ENCODE assay signal across 12 cellular contexts in the genomic region with DNA sequence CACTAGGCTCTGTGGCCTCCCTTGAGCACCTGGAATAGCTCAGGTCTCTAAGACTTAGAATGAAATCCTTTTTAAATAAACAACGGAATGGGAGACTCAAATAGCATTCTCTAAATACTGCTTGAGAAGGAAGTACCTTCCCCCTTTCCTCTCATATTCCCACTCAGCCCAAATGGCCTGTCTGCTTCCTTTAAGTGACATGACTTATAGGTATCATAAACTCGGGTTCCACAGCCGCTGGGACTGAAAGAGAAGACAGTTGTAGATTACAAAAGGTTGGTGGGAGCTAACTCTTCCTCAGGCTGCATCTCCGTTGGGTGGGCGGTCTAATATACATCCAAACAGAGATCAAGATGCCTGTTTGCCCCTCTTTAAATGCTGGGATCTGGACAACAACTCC. TPM values are rescaled to one million over a fixed set of nuclear protein-coding genes. Genes with fewer than 3 reads are reported as not detected.
DNase-seq lines count a peak whose midpoint lies in the region; ATAC-seq and TF ChIP-seq lines count a peak whose summit lies in the region.
"Had no signal": no experiment of that assay in that cellular context is flagged by ENCODE, and none has a peak within 500 bp of the region (broad histone marks: within the 10 kb centered on the region; RNA-seq: fewer than 3 reads in every experiment).

No MANE protein-coding gene starts in this region.

- peak overlapping the region; percentile 93 for H2AFZ ChIP-seq in HCT116 (ENCODE audit: low read depth, low read length, poor library complexity, severe bottlenecking)
- 0 out of 2 replicates have a peak overlapping the region, but pooled peaks have one; percentile 96 for H2AFZ ChIP-seq in PC-3 (ENCODE audit: low read length)

- H3K4me1 Mint-ChIP-seq in glutamatergic neuron (ENCODE audit: low read depth, unreplicated experiment) (peaks cover 5% of the 10 kb centered on the region), osteocyte (ENCODE audit: unreplicated experiment) (peaks cover 35% of the 10 kb centered on the region)

- CTCF ChIA-PET in HCT116 (lab: Charles Lee) (interaction anchor here (3.8 kb wide), 1 partner anchor 12 kb away, joined by 30 read pairs; no protein-coding TSS in a partner anchor), PC-3 (lab: Charles Lee) (interaction anchor here (0.7 to 2.4 kb wide), 2 partner anchors 12 to 62 kb away, joined by 3 to 8 read pairs; no protein-coding TSS in a partner anchor)

- RAD21 ChIA-PET in HCT116 (lab: Charles Lee; ENCODE audit: low non-redundant PET in 1 of 2, low total read pairs in 2 of 2, uncharacterized antibody in 2 of 2, unreplicated experiment in 2 of 2) = no interaction called here

- intact Hi-C loops in HCT116 (cut with micrococcal nuclease) = no loop called here
- intact Hi-C loops in PC-3 (cut with micrococcal nuclease) = no loop called here
- intact Hi-C loops in thyroid gland (cut with DNase I) = no loop called here

- TF ChIP-seq CTCF in HCT116 (IDR thresholded peaks at IDR 0.05 in 2 of 3, conservative IDR thresholded peaks at IDR 0.05 in 1 of 3; ENCODE audit: borderline replicate concordance in 1 of 3, insufficient read depth in 1 of 3, low read depth in 2 of 3, low read length in 2 of 3) (no peak), PC-3 (conservative IDR thresholded peaks at IDR 0.05; ENCODE audit: low read depth, low read length) (no peak), glutamatergic neuron (IDR thresholded peaks at IDR 0.05; ENCODE audit: partially characterized antibody, unreplicated experiment) (no peak), osteocyte (IDR thresholded peaks at IDR 0.05) (no peak), thyroid gland (IDR thresholded peaks at IDR 0.05) (no peak)

- H3K9me2 ChIP-seq in HCT116 (ENCODE audit: insufficient read depth) (no peaks in the 10 kb centered on the region), PC-3 (replicated peaks; ENCODE audit: low read length) (no peaks in the 10 kb centered on the region)

- H3K4me3 ChIP-seq in HCT116 (replicated peaks in 1 of 2; ENCODE audit: low read depth in 1 of 2, low read length in 2 of 2) = no peak overlapping the region
- no peak overlapping the region for H3K4me3 ChIP-seq in PC-3 (ENCODE audit: low read length)
- H3K4me3 ChIP-seq in thyroid gland (replicated peaks in 1 of 3) = no peak overlapping the region
- H3K4me3 ChIP-seq: BLaER1 had no signal

- H3K9me3 Mint-ChIP-seq in glutamatergic neuron (ENCODE audit: unreplicated experiment) (no peaks in the 10 kb centered on the region), osteocyte (ENCODE audit: unreplicated experiment) (peaks cover 14% of the 10 kb centered on the region)

- peaks cover 2 to 21% of the 10 kb centered on the region in 2 experiments; a peak in 3 of 4 replicates for H3K4me1 ChIP-seq in HCT116 (ENCODE audit: control insufficient read depth in 1 of 2, insufficient read depth in 2 of 2, low read length in 2 of 2)
- peaks cover 13% of the 10 kb centered on the region; the same call in 1 of the 2 replicates for H3K4me1 ChIP-seq in PC-3 (ENCODE audit: insufficient read depth, low read length)
- peaks cover 0 to 6% of the 10 kb centered on the region in 2 donors for H3K4me1 ChIP-seq in thyroid gland
- H3K4me1 ChIP-seq: BLaER1 had no signal

- H3K36me3 Mint-ChIP-seq in glutamatergic neuron (ENCODE audit: unreplicated experiment) (no peaks in the 10 kb centered on the region), osteocyte (ENCODE audit: unreplicated experiment) (peaks cover 10% of the 10 kb centered on the region)

- H3K27ac Mint-ChIP-seq in glutamatergic neuron (ENCODE audit: unreplicated experiment) (no peak overlapping the region), osteocyte (ENCODE audit: unreplicated experiment) (no peak overlapping the region)

- H3K27me3 Mint-ChIP-seq in glutamatergic neuron (ENCODE audit: unreplicated experiment) = peaks cover 3% of the 10 kb centered on the region
- H3K27me3 Mint-ChIP-seq in osteocyte (ENCODE audit: unreplicated experiment) = no peaks in the 10 kb centered on the region

- no peaks in the 10 kb centered on the region for H3F3A ChIP-seq in PC-3 (ENCODE audit: low read length, unreplicated experiment)

- 76 to 83% methylated on average over 5 of the region's 5 CpGs for WGBS in thyroid gland, 2 donors

- H3K4me2 ChIP-seq in HCT116 (ENCODE audit: low read length) = peak overlapping the region; percentile 96; the same call in 1 of the 2 replicates
- no peak overlapping the region for H3K4me2 ChIP-seq in PC-3 (ENCODE audit: low read length)
- H3K4me2 ChIP-seq: BLaER1 had no signal

- TF ChIP-seq RAD21 in HCT116 (IDR thresholded peaks at IDR 0.05; ENCODE audit: low read depth) = no peak

- H3K79me2 ChIP-seq in HCT116 (ENCODE audit: insufficient read depth, low read length) = no peaks in the 10 kb centered on the region
- no peaks in the 10 kb centered on the region for H3K79me2 ChIP-seq in PC-3 (ENCODE audit: low read length)

- no peaks in the 10 kb centered on the region for H3K36me3 ChIP-seq in HCT116 (ENCODE audit: control insufficient read depth in 1 of 2, insufficient read depth in 2 of 2, low read length in 2 of 2)
- H3K36me3 ChIP-seq in PC-3 (ENCODE audit: low read depth, low read length) = no peaks in the 10 kb centered on the region
- no peaks in the 10 kb centered on the region for H3K36me3 ChIP-seq in thyroid gland
- H3K36me3 ChIP-seq: BLaER1 had no signal

- H4K20me1 ChIP-seq in HCT116 (ENCODE audit: insufficient read depth) = no peaks in the 10 kb centered on the region
- H4K20me1 ChIP-seq in PC-3 (ENCODE audit: low read length) = no peaks in the 10 kb centered on the region
- H4K20me1 ChIP-seq: BLaER1 had no signal

- H3K27ac ChIP-seq in HCT116 (ENCODE audit: low read depth, low read length) (no peak overlapping the region), PC-3 (ENCODE audit: low read length) (no peak overlapping the region), thyroid gland (no peak overlapping the region)
- H3K27ac ChIP-seq: BLaER1 had no signal

- peak overlapping the region; percentile 4 for H3K4me3 Mint-ChIP-seq in glutamatergic neuron (ENCODE audit: unreplicated experiment)
- peak overlapping the region; percentile 1 for H3K4me3 Mint-ChIP-seq in osteocyte (ENCODE audit: unreplicated experiment)

- POLR2A ChIA-PET in HCT116 (lab: Charles Lee) (no interaction called here), PC-3 (lab: Charles Lee; ENCODE audit: unreplicated experiment) (no interaction called here)

- BruUV-seq in HCT116 (replicated peaks; lab: Mats Ljungman, UMichigan) = no TSS peak
- no TSS peak for BruUV-seq in PC-3 (replicated peaks; lab: Mats Ljungman, UMichigan)

- no peaks in the 10 kb centered on the region for H3K9me3 ChIP-seq in HCT116 (ENCODE audit: control insufficient read depth in 1 of 2, insufficient read depth in 1 of 2, low read depth in 1 of 2, low read length in 2 of 2)
- no peaks in the 10 kb centered on the region for H3K9me3 ChIP-seq in PC-3 (ENCODE audit: low read length)
- H3K9me3 ChIP-seq in thyroid gland = no peaks in the 10 kb centered on the region
- H3K9me3 ChIP-seq: BLaER1 had no signal

- DNase-seq in HCT116 (ENCODE audit: low read depth, low spot score) = no peak
- no peak for DNase-seq in PC-3
- no peak for DNase-seq in glutamatergic neuron
- DNase-seq in osteocyte (ENCODE audit: extremely low spot score, unreplicated experiment) = no peak
- no peak for DNase-seq in activated gamma-delta T cell (lab: John Stamatoyannopoulos, UW)
- no peak for DNase-seq in thyroid gland
- no peak for DNase-seq in AG08396 (ENCODE audit: low spot score)
- DNase-seq: CD8-positive, alpha-beta memory T cell; NCI-H1105 treated with DMSO at 0.1 percent for 48 hours; NCI-H226; NK-92 treated with Interleukin-12 subunit alpha and Interleukin-12 subunit beta, amount 100 ng/mL, for 24 hours had no signal

- no peaks in the 10 kb centered on the region for H3K27me3 ChIP-seq in HCT116 (ENCODE audit: insufficient read depth, low read length)
- H3K27me3 ChIP-seq in PC-3 (ENCODE audit: low read length) = no peaks in the 10 kb centered on the region
- no peaks in the 10 kb centered on the region for H3K27me3 ChIP-seq in thyroid gland
- H3K27me3 ChIP-seq: BLaER1 had no signal

- no peak for TF ChIP-seq POLR2A in HCT116 (IDR thresholded peaks at IDR 0.05; ENCODE audit: borderline replicate concordance, extremely low read depth, insufficient read depth, insufficient read length)
- no peak for TF ChIP-seq POLR2A in thyroid gland (IDR thresholded peaks at IDR 0.05)

- no peak for ATAC-seq in HCT116
- no peak for ATAC-seq in PC-3

- no peak overlapping the region for H3K9ac ChIP-seq in HCT116 (ENCODE audit: low read length)
- no peak overlapping the region for H3K9ac ChIP-seq in PC-3 (ENCODE audit: low read length)
- H3K9ac ChIP-seq: BLaER1 had no signal

TF ChIP-seq in HCT116, 20 proteins besides CTCF, POLR2A, EP300 and RAD21 (continues in another document):
- TF ChIP-seq, protein P1, sequence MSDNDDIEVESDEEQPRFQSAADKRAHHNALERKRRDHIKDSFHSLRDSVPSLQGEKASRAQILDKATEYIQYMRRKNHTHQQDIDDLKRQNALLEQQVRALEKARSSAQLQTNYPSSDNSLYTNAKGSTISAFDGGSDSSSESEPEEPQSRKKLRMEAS (IDR thresholded peaks at IDR 0.05) = no peak
- TF ChIP-seq EGR1 (IDR thresholded peaks at IDR 0.05; ENCODE audit: low read depth) = no peak
- TF ChIP-seq FOSL1 (IDR thresholded peaks at IDR 0.05; ENCODE audit: low read depth) = no peak
- TF ChIP-seq SRF (IDR thresholded peaks at IDR 0.05; ENCODE audit: low read depth) = no peak
- TF ChIP-seq, protein P2, sequence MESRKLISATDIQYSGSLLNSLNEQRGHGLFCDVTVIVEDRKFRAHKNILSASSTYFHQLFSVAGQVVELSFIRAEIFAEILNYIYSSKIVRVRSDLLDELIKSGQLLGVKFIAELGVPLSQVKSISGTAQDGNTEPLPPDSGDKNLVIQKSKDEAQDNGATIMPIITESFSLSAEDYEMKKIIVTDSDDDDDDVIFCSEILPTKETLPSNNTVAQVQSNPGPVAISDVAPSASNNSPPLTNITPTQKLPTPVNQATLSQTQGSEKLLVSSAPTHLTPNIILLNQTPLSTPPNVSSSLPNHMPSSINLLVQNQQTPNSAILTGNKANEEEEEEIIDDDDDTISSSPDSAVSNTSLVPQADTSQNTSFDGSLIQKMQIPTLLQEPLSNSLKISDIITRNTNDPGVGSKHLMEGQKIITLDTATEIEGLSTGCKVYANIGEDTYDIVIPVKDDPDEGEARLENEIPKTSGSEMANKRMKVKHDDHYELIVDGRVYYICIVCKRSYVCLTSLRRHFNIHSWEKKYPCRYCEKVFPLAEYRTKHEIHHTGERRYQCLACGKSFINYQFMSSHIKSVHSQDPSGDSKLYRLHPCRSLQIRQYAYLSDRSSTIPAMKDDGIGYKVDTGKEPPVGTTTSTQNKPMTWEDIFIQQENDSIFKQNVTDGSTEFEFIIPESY (IDR thresholded peaks at IDR 0.05; ENCODE audit: extremely low read depth, insufficient replicate concordance, low read length) = no peak
- no peak for TF ChIP-seq SP1 (IDR thresholded peaks at IDR 0.05; ENCODE audit: low read depth)
- no peak for TF ChIP-seq ZNF274 (IDR thresholded peaks at IDR 0.05; ENCODE audit: low read depth, low read length)
- no peak for TF ChIP-seq SIN3A (IDR thresholded peaks at IDR 0.05; ENCODE audit: low read depth)

RNA-seq across cellular contexts. Expression of a gene that starts 1.2 kb away (rescaled TPM):
- 0.59 TPM for total RNA-seq in HCT116 (2021; ENCODE audit: unreplicated experiment)
- 0.22 and 0.42 TPM in 2 replicates for polyA plus RNA-seq in HCT116 (2012)
- total RNA-seq in PC-3 (2014; rRNA removed) = 0.66 and 3.3 TPM in 2 replicates
- 0.93 TPM for total RNA-seq in glutamatergic neuron (ENCODE audit: unreplicated experiment)
- total RNA-seq in osteocyte = 91.4 and 95.9 TPM in 2 replicates
- total RNA-seq in thyroid gland = 1 to 10 TPM; 3.3 to 8.9 (median 6.6) TPM
- polyA plus RNA-seq: CD8-positive, alpha-beta memory T cell had no signal
